12 cellular contexts compared by ENCODE assay signal in genomic region chr10:29131952-29132820, GRCh38.
DNase-seq lines count a peak whose midpoint lies in the region; ATAC-seq, FAIRE-seq and TF ChIP-seq lines count a peak whose summit lies in the region.
"Had no signal": no experiment of that assay in that cellular context is flagged by ENCODE, and none has a peak within 500 bp of the region (broad histone marks: within the 10 kb centered on the region; RNA-seq: fewer than 3 reads in every experiment).

No MANE protein-coding gene starts in this region.

- H2AK5ac ChIP-seq in H1 (ENCODE audit: low read depth, low read length), result no peak overlapping the region

- H3K18ac ChIP-seq in H1 (ENCODE audit: extremely low read depth, low read length), result no peak overlapping the region

- no peaks in the 10 kb centered on the region for H3K9me3 ChIP-seq in BLaER1 treated with 17β-estradiol and CSF1 and Interleukin-3, amounts not matched to agents 10 nM and 100 nM (replicated peaks in 1 of 11)
- no peaks in the 10 kb centered on the region for H3K9me3 ChIP-seq in H1 (ENCODE audit: insufficient read depth in 2 of 2, low read depth in 1 of 2, low read length in 1 of 2)
- H3K9me3 ChIP-seq: gastroesophageal sphincter had no signal

- H2BK20ac ChIP-seq in H1 (ENCODE audit: low read length), result no peak overlapping the region

- DNase-seq in NCI-H345 treated with DMSO at 0.1 percent for 48 hours (lab: John Stamatoyannopoulos, UW; ENCODE audit: unreplicated experiment) (peak; percentile 44), H1 (ENCODE audit: low read depth in 1 of 2, low spot score in 2 of 2) (no peak), hippocampal formation (lab: John Stamatoyannopoulos, UW) (no peak), DMS153 (lab: John Stamatoyannopoulos, UW) (no peak), left lobe of liver (ENCODE audit: low spot score) (no peak)
- DNase-seq: CD4-positive, alpha-beta T cell had no signal

- H3K23ac ChIP-seq in H1 (ENCODE audit: insufficient read length), result no peak overlapping the region

- no peaks in the 10 kb centered on the region for H3K27me3 Mint-ChIP-seq in nephron (ENCODE audit: low read depth)

- CTCF ChIA-PET in H1 (lab: Charles Lee; ENCODE audit: partially characterized antibody), result interaction anchor here (0.7 to 5.4 kb wide), 26 partner anchors 10 to 484 kb away, joined by 3 to 52 read pairs (median 5); no protein-coding TSS in a partner anchor

- H3K36me3 ChIP-seq in BLaER1 treated with 17β-estradiol and CSF1 and Interleukin-3, amounts not matched to agents 10 nM and 100 nM, result no peaks in the 10 kb centered on the region
- no peaks in the 10 kb centered on the region for H3K36me3 ChIP-seq in H1 (ENCODE audit: control insufficient read depth in 2 of 4, insufficient read depth in 4 of 4, low read length in 3 of 4)
- H3K36me3 ChIP-seq: gastroesophageal sphincter had no signal

- no peaks in the 10 kb centered on the region for H3K9me3 Mint-ChIP-seq in nephron
- H3K9me3 Mint-ChIP-seq: CD4-positive, alpha-beta T cell; stimulated activated naive CD8-positive, alpha-beta T cell treated with anti-CD3 and anti-CD28 coated beads, Interleukin-15, Interleukin-2, amounts not matched to agents 100 ng/mL and 50 ng/mL, for 24 hours had no signal

- no peak for FAIRE-seq in H1 (lab: Jason Lieb, UNC)

- 94% methylated on average over 17 of the region's 17 CpGs; no CpG with 5 or more reads in 1 of the 2 experiments for WGBS in H1 (ENCODE audit: extremely low coverage in 1 of 2, insufficient coverage in 1 of 2, insufficient read length in 1 of 2, insufficient replicate concordance in 2 of 2, low coverage in 1 of 2, low lambda C conversion rate in 2 of 2, missing lambda C conversion rate in 1 of 2), 2 experiments

- no peak for TF ChIP-seq EP300 in H1 (IDR thresholded peaks at IDR 0.05; ENCODE audit: borderline replicate concordance in 1 of 2, low read depth in 2 of 2, low read length in 2 of 2)

- H2BK15ac ChIP-seq in H1 (ENCODE audit: low read length), result no peak overlapping the region

- no peak overlapping the region for H3K9ac ChIP-seq in BLaER1 treated with 17β-estradiol and CSF1 and Interleukin-3, amounts not matched to agents 10 nM and 100 nM
- no peak overlapping the region for H3K9ac ChIP-seq in H1 (replicated peaks in 1 of 4; ENCODE audit: extremely low read depth in 1 of 4, low read depth in 3 of 4, low read length in 3 of 4)
- H3K9ac ChIP-seq: KMS-11 had no signal

- H3K4me1 Mint-ChIP-seq in nephron, result peaks cover 19% of the 10 kb centered on the region

- H2BK5ac ChIP-seq in H1 (ENCODE audit: low read depth, low read length), result no peak overlapping the region

- H3K14ac ChIP-seq in H1 (ENCODE audit: insufficient read length), result no peak overlapping the region

- no peak overlapping the region for H2AFZ ChIP-seq in H1 (ENCODE audit: low read length)

- no peaks in the 10 kb centered on the region for H3K36me3 Mint-ChIP-seq in nephron (ENCODE audit: low read depth)

- POLR2A ChIA-PET in H1 (lab: Charles Lee; ENCODE audit: partially characterized antibody), result interaction anchor here (1.4 kb wide), 1 partner anchor 10 kb away, joined by 3 read pairs; no protein-coding TSS in a partner anchor

- H4K5ac ChIP-seq in H1 (ENCODE audit: insufficient read length, low read depth, low read length), result no peak overlapping the region

- H2BK120ac ChIP-seq in H1 (replicated peaks; ENCODE audit: low read depth, low read length), result no peak overlapping the region

- no peak overlapping the region for H3K27ac ChIP-seq in BLaER1 treated with 17β-estradiol and CSF1 and Interleukin-3, amounts not matched to agents 10 nM and 100 nM
- no peak overlapping the region for H3K27ac ChIP-seq in H1 (ENCODE audit: low read depth, low read length)
- H3K27ac ChIP-seq: gastroesophageal sphincter, KMS-11 had no signal

- H2BK12ac ChIP-seq in H1 (ENCODE audit: low read depth, low read length), result 0 out of 2 replicates have a peak overlapping the region, but pooled peaks have one; percentile 22

- H3K4me3 Mint-ChIP-seq in nephron, result no peak overlapping the region
- H3K4me3 Mint-ChIP-seq: CD4-positive, alpha-beta T cell; stimulated activated naive CD8-positive, alpha-beta T cell treated with anti-CD3 and anti-CD28 coated beads, Interleukin-15, Interleukin-2, amounts not matched to agents 100 ng/mL and 50 ng/mL, for 24 hours had no signal

- H3K4ac ChIP-seq in H1 (replicated peaks; ENCODE audit: insufficient read length, low read depth, low read length), result no peak overlapping the region

- H3K23me2 ChIP-seq in H1 (ENCODE audit: low read depth, low read length), result no peaks in the 10 kb centered on the region

- TF ChIP-seq POLR2A in H1 (IDR thresholded peaks at IDR 0.05; ENCODE audit: control extremely low read depth in 1 of 2, low read depth in 2 of 2, low read length in 2 of 2), result no peak

- peak overlapping the region in 9 of 11 experiments; percentile 8 to 46 (median 27); a peak in 14 of 22 replicates for H3K4me2 ChIP-seq in BLaER1 treated with 17β-estradiol and CSF1 and Interleukin-3, amounts not matched to agents 10 nM and 100 nM
- H3K4me2 ChIP-seq in H1 (ENCODE audit: insufficient read depth in 1 of 2, low read depth in 2 of 2, low read length in 2 of 2), result no peak overlapping the region
- H3K4me2 ChIP-seq: KMS-11 had no signal

- no peak overlapping the region for H3K4me3 ChIP-seq in BLaER1 treated with 17β-estradiol and CSF1 and Interleukin-3, amounts not matched to agents 10 nM and 100 nM
- no peak overlapping the region for H3K4me3 ChIP-seq in H1 (ENCODE audit: extremely low read depth in 1 of 4, insufficient read depth in 2 of 4, low read depth in 3 of 4, low read length in 4 of 4)
- H3K4me3 ChIP-seq: gastroesophageal sphincter had no signal

- TF ChIP-seq RAD21 in H1 (IDR thresholded peaks at IDR 0.05 in 1 of 2, conservative IDR thresholded peaks at IDR 0.05 in 1 of 2; ENCODE audit: low read depth in 2 of 2, low read length in 2 of 2), result no peak

- no peaks in the 10 kb centered on the region for H3K79me2 ChIP-seq in H1 (ENCODE audit: control insufficient read depth in 1 of 2, insufficient read depth in 2 of 2, low read length in 2 of 2)

- H4K20me1 ChIP-seq in BLaER1 treated with 17β-estradiol and CSF1 and Interleukin-3, amounts not matched to agents 10 nM and 100 nM, result no peaks in the 10 kb centered on the region
- no peaks in the 10 kb centered on the region for H4K20me1 ChIP-seq in H1 (replicated peaks in 1 of 2; ENCODE audit: control insufficient read depth in 1 of 2, insufficient read depth in 2 of 2, low read length in 2 of 2)

- H4K8ac ChIP-seq in H1 (ENCODE audit: extremely low read depth, insufficient read depth, low read length), result no peak overlapping the region

- TF ChIP-seq CTCF in H1 (IDR thresholded peaks at IDR 0.05; ENCODE audit: control extremely low read depth in 1 of 3, insufficient read depth in 1 of 3, low read depth in 1 of 3, low read length in 3 of 3), result no peak
- no peak for TF ChIP-seq CTCF in nephron (IDR thresholded peaks at IDR 0.05; ENCODE audit: unreplicated experiment in 3 of 3)

- H3K4me1 ChIP-seq in BLaER1 treated with 17β-estradiol and CSF1 and Interleukin-3, amounts not matched to agents 10 nM and 100 nM, result peaks cover 0 to 14% (median 9%) of the 10 kb centered on the region in 10 experiments; a peak in 14 of 20 replicates
- peaks cover 0 to 5% (median 0%) of the 10 kb centered on the region in 4 experiments; a peak in 2 of 7 replicates for H3K4me1 ChIP-seq in H1 (replicated peaks in 1 of 4; ENCODE audit: control insufficient read depth in 3 of 4, insufficient read depth in 4 of 4, low read length in 3 of 4)

- no peak for ATAC-seq in SK-N-SH treated with all-trans-retinoic acid at 6 μM for 48 hours
- ATAC-seq in left lobe of liver, result no peak
- ATAC-seq: gastroesophageal sphincter had no signal

- no peaks in the 10 kb centered on the region for H3K79me1 ChIP-seq in H1 (ENCODE audit: low read depth, low read length)

- H4K91ac ChIP-seq in H1 (replicated peaks; ENCODE audit: insufficient read length, low read length), result no peak overlapping the region

- H3K27me3 ChIP-seq in BLaER1 treated with 17β-estradiol and CSF1 and Interleukin-3, amounts not matched to agents 10 nM and 100 nM, result no peaks in the 10 kb centered on the region
- no peaks in the 10 kb centered on the region for H3K27me3 ChIP-seq in H1 (replicated peaks in 1 of 4; ENCODE audit: control insufficient read depth in 3 of 4, extremely low read depth in 1 of 4, insufficient read depth in 3 of 4, low read length in 3 of 4)

- no peak overlapping the region for H3K56ac ChIP-seq in H1 (replicated peaks; ENCODE audit: insufficient read length, low read depth, low read length)

- H3K27ac Mint-ChIP-seq in nephron, result peak overlapping the region; percentile 41 to 79 (median 65)
- H3K27ac Mint-ChIP-seq: CD4-positive, alpha-beta T cell; stimulated activated naive CD8-positive, alpha-beta T cell treated with anti-CD3 and anti-CD28 coated beads, Interleukin-15, Interleukin-2, amounts not matched to agents 100 ng/mL and 50 ng/mL, for 24 hours had no signal

TF ChIP-seq in H1, 55 proteins besides CTCF, POLR2A, EP300 and RAD21 (continues in another document):
- TF ChIP-seq TBP (IDR thresholded peaks at IDR 0.05; ENCODE audit: low read depth, low read length), result no peak
- TF ChIP-seq CEBPB (IDR thresholded peaks at IDR 0.05; ENCODE audit: low read depth, low read length), result no peak
- TF ChIP-seq SP1 (IDR thresholded peaks at IDR 0.05; ENCODE audit: low read depth, low read length), result no peak
- no peak for TF ChIP-seq BCL11A (IDR thresholded peaks at IDR 0.05; ENCODE audit: low read depth in 2 of 2, low read length in 2 of 2)
- no peak for TF ChIP-seq CBX8 (IDR thresholded peaks at IDR 0.05; ENCODE audit: borderline replicate concordance, low read depth, low read length)
- TF ChIP-seq RXRA (IDR thresholded peaks at IDR 0.05; ENCODE audit: insufficient read depth, low read depth, low read length), result no peak

TF ChIP-seq in SK-N-SH treated with all-trans-retinoic acid at 6 μM for 48 hours, 23 proteins besides CTCF, POLR2A, EP300 and RAD21 (continues in another document):
- TF ChIP-seq TCF4 (CRISPR knock-in tag; IDR thresholded peaks at IDR 0.05; ENCODE audit: borderline replicate concordance), result no peak
- no peak for TF ChIP-seq ARNTL (CRISPR knock-in tag; IDR thresholded peaks at IDR 0.05; ENCODE audit: borderline replicate concordance, low read depth)
- no peak for TF ChIP-seq ISL1 (CRISPR knock-in tag; IDR thresholded peaks at IDR 0.05)
- no peak for TF ChIP-seq GLIS3 (CRISPR knock-in tag; IDR thresholded peaks at IDR 0.05)

Comparison
In these comparisons a context has a peak if more than half of its experiments do, and no peak if none do; other contexts are left out.
1. H3K4me2 ChIP-seq: peak in BLaER1 treated with 17β-estradiol and CSF1 and Interleukin-3, amounts not matched to agents 10 nM and 100 nM (9 of 11); none in H1 (0 of 2).